ENCODE assay signal across 8 cellular contexts in genomic region chr17:18065546-18065945, GRCh38.
"Had no signal": no experiment of that assay in that cellular context is flagged by ENCODE, and none has a peak within 500 bp of the region (broad histone marks: within the 10 kb centered on the region; RNA-seq: fewer than 3 reads in every experiment).

No MANE protein-coding gene starts in this region.

- H3K4me3 ChIP-seq: GM23338 had no signal

- H3K27me3 Mint-ChIP-seq: IgD-negative memory B cell had no signal

- H3K27ac ChIP-seq: KMS-11 had no signal

- H3K4me1 Mint-ChIP-seq: GM23338, H9, IgD-negative memory B cell had no signal

- FAIRE-seq: H54, HepG2 had no signal

- H3K27ac Mint-ChIP-seq: IgD-negative memory B cell had no signal

- DNase-seq: H9, HCEC 1CT, KBM-7 had no signal

- H3K4me3 Mint-ChIP-seq: GM23338, H9 had no signal

- ATAC-seq: GM23338, HepG2 had no signal

- H3K9me3 Mint-ChIP-seq: GM23338, H9, IgD-negative memory B cell had no signal

- H2AFZ ChIP-seq: GM23338 had no signal

- H3K9ac ChIP-seq: KMS-11 had no signal

- H3K4me2 ChIP-seq: GM23338, KMS-11 had no signal
